In the genomic region with DNA sequence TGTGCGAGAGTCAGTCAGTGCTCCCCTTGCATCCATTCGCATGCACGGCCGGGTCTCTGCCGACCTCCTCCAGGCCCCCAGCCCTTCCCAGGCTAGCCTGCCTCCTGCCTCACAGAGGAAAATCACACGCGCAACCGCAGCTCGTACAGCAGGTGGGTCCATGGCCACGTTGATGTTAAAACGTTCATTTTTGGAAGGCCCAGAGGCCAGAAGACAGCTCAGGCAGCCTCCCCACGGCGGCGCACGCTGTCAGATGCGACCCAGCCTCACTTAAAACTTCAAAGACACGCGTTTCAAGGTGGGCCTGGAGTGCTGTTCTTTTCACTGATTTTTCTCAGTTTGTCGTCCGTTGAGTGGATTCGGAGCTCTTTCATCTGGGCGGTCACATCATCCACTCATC, we compare ENCODE assay signal across 32 cellular contexts.
"Had no signal": no experiment of that assay in that cellular context is flagged by ENCODE, and none has a peak within 500 bp of the region (broad histone marks: within the 10 kb centered on the region; RNA-seq: fewer than 3 reads in every experiment).

No MANE protein-coding gene starts in this region.

- H3K27me3 ChIP-seq: adrenal gland, ascending aorta, body of pancreas, brain microvascular endothelial cell, breast epithelium, cardiac muscle cell had no signal

- H3K4me1 ChIP-seq: adrenal gland, ascending aorta, body of pancreas, breast epithelium had no signal

- H3K9me3 ChIP-seq: adrenal gland, ascending aorta, body of pancreas, breast epithelium had no signal

- H3K36me3 ChIP-seq: adrenal gland, ascending aorta, brain microvascular endothelial cell, breast epithelium, cardiac muscle cell had no signal

- H3K4me3 ChIP-seq: adrenal gland, ascending aorta, body of pancreas, breast epithelium, cardiac muscle cell had no signal

- ATAC-seq: activated naive CD4-positive, alpha-beta T cell treated with anti-CD3 and anti-CD28 coated beads, Interleukin-2, amount 50 U/mL, for 72 hours; activated naive CD8-positive, alpha-beta T cell treated with anti-CD3 and anti-CD28 coated beads, Interleukin-2, amount 50 U/mL, for 24 hours; activated T-cell treated with anti-CD3 and anti-CD28 coated beads, Interleukin-2, amount 50 U/mL, for 4 hours; activated T-cell treated with anti-CD3 and anti-CD28 coated beads, Interleukin-2, amount 50 U/mL, for 72 hours; activated T-helper 17 cell treated with anti-CD3 and anti-CD28 coated beads, Interleukin-2, amount 50 U/mL, for 72 hours; body of pancreas had no signal

- H3K27ac ChIP-seq: adrenal gland, ascending aorta, body of pancreas, brain microvascular endothelial cell, breast epithelium, cardiac muscle cell had no signal

- DNase-seq: activated effector memory CD4-positive, alpha-beta T cell treated with anti-CD3 and anti-CD28 coated beads, Interleukin-2, amount 50 U/mL, for 16 hours; activated effector memory CD4-positive, alpha-beta T cell treated with Interleukin-2 at 50 U/mL for 16 hours; activated gamma-delta T cell; activated gamma-delta T cell treated with Interleukin-2 at 50 U/mL for 16 hours; activated naive CD4-positive, alpha-beta T cell; activated naive CD4-positive, alpha-beta T cell treated with anti-CD3 and anti-CD28 coated beads for 36 hours; activated naive CD4-positive, alpha-beta T cell treated with anti-CD3 and anti-CD28 coated beads, Interleukin-2, amount 10 ng/mL, durations not matched to agents 7 days and 5 days; activated naive CD4-positive, alpha-beta T cell treated with anti-CD3 and anti-CD28 coated beads, Interleukin-2, amount 50 U/mL, for 16 hours; activated naive CD4-positive, alpha-beta T cell treated with Interleukin-2 at 50 U/mL for 16 hours; activated naive CD8-positive, alpha-beta T cell treated with anti-CD3 and anti-CD28 coated beads for 36 hours; activated naive CD8-positive, alpha-beta T cell treated with anti-CD3 and anti-CD28 coated beads, Interleukin-2, amount 10 ng/mL, durations not matched to agents 7 days and 5 days; activated naive CD8-positive, alpha-beta T cell treated with anti-CD3 and anti-CD28 coated beads, Interleukin-2, amount 50 U/mL, for 24 hours; activated T-cell treated with anti-CD3 and anti-CD28 coated beads for 4 hours; activated T-cell treated with anti-CD3 and anti-CD28 coated beads, Interleukin-2, amount 50 U/mL, for 1 hour; activated T-cell treated with anti-CD3 and anti-CD28 coated beads, Interleukin-2, amount 50 U/mL, for 24 hours; activated T-cell treated with anti-CD3 and anti-CD28 coated beads, Interleukin-2, amount 50 U/mL, for 4 hours; activated T-cell treated with anti-CD3 and anti-CD28 coated beads, Interleukin-2, amount 50 U/mL, for 48 hours; activated T-cell treated with anti-CD3 and anti-CD28 coated beads, Interleukin-2, amount 50 U/mL, for 72 hours; adrenal gland; amniotic stem cell; amygdala; anterior cingulate cortex; body of pancreas; brain microvascular endothelial cell; caudate nucleus; central memory CD4-positive, alpha-beta T cell; cerebellar nuclear complex had no signal
